Comparison of ENCODE assay signal across 1 cellular context in genomic region chr5:64506567-64507321, GRCh38.
A peak's percentile ranks its signal among the peaks of the same experiment; 100 is the strongest.
TF ChIP-seq lines count a peak whose summit lies in the region.

No MANE protein-coding gene starts in this region.

TF ChIP-seq in WTC11, 78 proteins besides CTCF, POLR2A, EP300 and RAD21 (continued from another document):
- TF ChIP-seq, protein P1, sequence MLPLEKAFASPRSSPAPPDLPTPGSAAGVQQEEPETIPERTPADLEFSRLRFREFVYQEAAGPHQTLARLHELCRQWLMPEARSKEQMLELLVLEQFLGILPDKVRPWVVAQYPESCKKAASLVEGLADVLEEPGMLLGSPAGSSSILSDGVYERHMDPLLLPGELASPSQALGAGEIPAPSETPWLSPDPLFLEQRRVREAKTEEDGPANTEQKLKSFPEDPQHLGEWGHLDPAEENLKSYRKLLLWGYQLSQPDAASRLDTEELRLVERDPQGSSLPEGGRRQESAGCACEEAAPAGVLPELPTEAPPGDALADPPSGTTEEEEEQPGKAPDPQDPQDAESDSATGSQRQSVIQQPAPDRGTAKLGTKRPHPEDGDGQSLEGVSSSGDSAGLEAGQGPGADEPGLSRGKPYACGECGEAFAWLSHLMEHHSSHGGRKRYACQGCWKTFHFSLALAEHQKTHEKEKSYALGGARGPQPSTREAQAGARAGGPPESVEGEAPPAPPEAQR (CRISPR knock-in tag; IDR thresholded peaks at IDR 0.05) = no peak
- TF ChIP-seq ETV6 (CRISPR knock-in tag; IDR thresholded peaks at IDR 0.05) = no peak
- no peak for TF ChIP-seq STAT6 (CRISPR knock-in tag; conservative IDR thresholded peaks at IDR 0.05; ENCODE audit: low read depth)
- TF ChIP-seq AR (CRISPR knock-in tag; IDR thresholded peaks at IDR 0.05) = no peak
- no peak for TF ChIP-seq ZBTB21 (CRISPR knock-in tag; IDR thresholded peaks at IDR 0.05; ENCODE audit: borderline replicate concordance)
- no peak for TF ChIP-seq MXD4 (CRISPR knock-in tag; IDR thresholded peaks at IDR 0.05; ENCODE audit: borderline replicate concordance)
- TF ChIP-seq SMAD4 (CRISPR knock-in tag; IDR thresholded peaks at IDR 0.05) = no peak
- TF ChIP-seq NR2C2 (CRISPR knock-in tag; IDR thresholded peaks at IDR 0.05) = no peak
- TF ChIP-seq PRDM15 (CRISPR knock-in tag; IDR thresholded peaks at IDR 0.05) = no peak
- TF ChIP-seq, protein P2, sequence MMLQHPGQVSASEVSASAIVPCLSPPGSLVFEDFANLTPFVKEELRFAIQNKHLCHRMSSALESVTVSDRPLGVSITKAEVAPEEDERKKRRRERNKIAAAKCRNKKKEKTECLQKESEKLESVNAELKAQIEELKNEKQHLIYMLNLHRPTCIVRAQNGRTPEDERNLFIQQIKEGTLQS (CRISPR knock-in tag; conservative IDR thresholded peaks at IDR 0.05) = no peak
- no peak for TF ChIP-seq TEAD1 (CRISPR knock-in tag; IDR thresholded peaks at IDR 0.05)
- no peak for TF ChIP-seq SMAD3 (CRISPR knock-in tag; IDR thresholded peaks at IDR 0.05; ENCODE audit: borderline replicate concordance)
- TF ChIP-seq, protein P3, sequence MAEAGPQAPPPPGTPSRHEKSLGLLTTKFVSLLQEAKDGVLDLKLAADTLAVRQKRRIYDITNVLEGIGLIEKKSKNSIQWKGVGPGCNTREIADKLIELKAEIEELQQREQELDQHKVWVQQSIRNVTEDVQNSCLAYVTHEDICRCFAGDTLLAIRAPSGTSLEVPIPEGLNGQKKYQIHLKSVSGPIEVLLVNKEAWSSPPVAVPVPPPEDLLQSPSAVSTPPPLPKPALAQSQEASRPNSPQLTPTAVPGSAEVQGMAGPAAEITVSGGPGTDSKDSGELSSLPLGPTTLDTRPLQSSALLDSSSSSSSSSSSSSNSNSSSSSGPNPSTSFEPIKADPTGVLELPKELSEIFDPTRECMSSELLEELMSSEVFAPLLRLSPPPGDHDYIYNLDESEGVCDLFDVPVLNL (CRISPR knock-in tag; IDR thresholded peaks at IDR 0.05; ENCODE audit: borderline replicate concordance, low read depth) = no peak
- no peak for TF ChIP-seq MYBL2 (CRISPR knock-in tag; IDR thresholded peaks at IDR 0.05)
- no peak for TF ChIP-seq IRF2 (CRISPR knock-in tag; IDR thresholded peaks at IDR 0.05; ENCODE audit: borderline replicate concordance, low read depth)
- TF ChIP-seq FOXK1 (CRISPR knock-in tag; IDR thresholded peaks at IDR 0.05) = no peak
- TF ChIP-seq NR3C1 (CRISPR knock-in tag; conservative IDR thresholded peaks at IDR 0.05; ENCODE audit: low read depth) = no peak
- no peak for TF ChIP-seq IRF1 (CRISPR knock-in tag; IDR thresholded peaks at IDR 0.05)
- TF ChIP-seq HMGA2 (CRISPR knock-in tag; IDR thresholded peaks at IDR 0.05) = no peak
- TF ChIP-seq ERG (CRISPR knock-in tag; IDR thresholded peaks at IDR 0.05) = no peak
- no peak for TF ChIP-seq ZNF232 (CRISPR knock-in tag; IDR thresholded peaks at IDR 0.05)
- peak; percentile 80 for TF ChIP-seq USF1 (CRISPR knock-in tag; IDR thresholded peaks at IDR 0.05)
